In genomic region chr5:66596791-66597757, GRCh38 we compare ENCODE assay signal across 8 cellular contexts. TPM values are rescaled to one million over a fixed set of nuclear protein-coding genes. Genes with fewer than 3 reads are reported as not detected.
DNase-seq lines count a peak whose midpoint lies in the region; ATAC-seq and TF ChIP-seq lines count a peak whose summit lies in the region.

No MANE protein-coding gene starts in this region.

- no peak overlapping the region for H3K27ac Mint-ChIP-seq in stimulated activated naive CD8-positive, alpha-beta T cell treated with anti-CD3 and anti-CD28 coated beads, Interleukin-15, amount 100 ng/mL, for 72 hours

- H3K27ac ChIP-seq in colonic mucosa = no peak overlapping the region
- peak overlapping the region; percentile 52 to 65 for H3K27ac ChIP-seq in left lung

- peaks cover 77% of the 10 kb centered on the region for H3K27me3 Mint-ChIP-seq in stimulated activated naive CD8-positive, alpha-beta T cell treated with anti-CD3 and anti-CD28 coated beads, Interleukin-15, amount 100 ng/mL, for 72 hours

- H3K9me3 ChIP-seq in colonic mucosa (no peaks in the 10 kb centered on the region), left lung (no peaks in the 10 kb centered on the region)

- H3K9me3 Mint-ChIP-seq in stimulated activated naive CD8-positive, alpha-beta T cell treated with anti-CD3 and anti-CD28 coated beads, Interleukin-15, amount 100 ng/mL, for 72 hours = no peaks in the 10 kb centered on the region

- peak overlapping the region in 1 of 2 donors; percentile 56 for H3K9ac ChIP-seq in colonic mucosa (ENCODE audit: low read depth in 2 of 2, low read length in 2 of 2)

- H3K27me3 ChIP-seq in colonic mucosa = peaks cover 23% of the 10 kb centered on the region
- H3K27me3 ChIP-seq in left lung = peaks cover 0 to 70% of the 10 kb centered on the region in 2 donors

- intact Hi-C loops in colonic mucosa (cut with DNase I) = no loop called here
- intact Hi-C loops in left lung (cut with DNase I) = no loop called here

- peak overlapping the region; percentile 81 to 82 for H3K4me3 Mint-ChIP-seq in stimulated activated naive CD8-positive, alpha-beta T cell treated with anti-CD3 and anti-CD28 coated beads, Interleukin-15, amount 100 ng/mL, for 72 hours

- ATAC-seq in HG03103 (IDR thresholded peaks at IDR 0.05; ENCODE audit: low read depth, unreplicated experiment) (peak; percentile 9), left lung (peak; percentile 62), GM18520 (IDR thresholded peaks at IDR 0.05; ENCODE audit: unreplicated experiment) (no peak)
- peak; percentile 37 for ATAC-seq in stimulated activated naive CD8-positive, alpha-beta T cell treated with anti-CD3 and anti-CD28 coated beads, Interleukin-15, amount 100 ng/mL, for 72 hours

- H3K4me1 Mint-ChIP-seq in stimulated activated naive CD8-positive, alpha-beta T cell treated with anti-CD3 and anti-CD28 coated beads, Interleukin-15, amount 100 ng/mL, for 72 hours = peaks cover 17% of the 10 kb centered on the region

- DNase-seq in stimulated activated CD4-positive, alpha-beta T cell treated with anti-CD3 and anti-CD28 coated beads, Interleukin-15, amount 100 ng/mL, for 24 hours = peak; percentile 46
- DNase-seq in stimulated activated CD4-positive, alpha-beta T cell treated with anti-CD3 and anti-CD28 coated beads, Interleukin-4, amount 100 ng/mL, for 1 hour = no peak
- peak; percentile 82 for DNase-seq in OCI-M1 (lab: John Stamatoyannopoulos, UW)
- peak; percentile 42 for DNase-seq in colonic mucosa
- DNase-seq in left lung = peak; percentile 56 to 86
- peak; percentile 12 for DNase-seq in stimulated activated naive CD8-positive, alpha-beta T cell treated with anti-CD3 and anti-CD28 coated beads, Interleukin-15, amount 100 ng/mL, for 72 hours

- peak overlapping the region; percentile 62 for H3K4me3 ChIP-seq in colonic mucosa
- H3K4me3 ChIP-seq in left lung = peak overlapping the region; percentile 63 to 84

- H3K4me1 ChIP-seq in colonic mucosa (peaks cover 3% of the 10 kb centered on the region), left lung (peaks cover 0 to 22% of the 10 kb centered on the region in 2 donors)

- no peaks in the 10 kb centered on the region for H3K36me3 ChIP-seq in colonic mucosa
- no peaks in the 10 kb centered on the region for H3K36me3 ChIP-seq in left lung

- TF ChIP-seq CTCF in colonic mucosa (IDR thresholded peaks at IDR 0.05) (no peak), left lung (IDR thresholded peaks at IDR 0.05) (no peak)

RNA-seq across cellular contexts. Expression of gene MAST4, which starts 0.9 kb away (rescaled TPM):
- 10 to 100 TPM in 1 of 2 donors, 1 to 10 TPM in 1; 9.5 to 20.8 TPM for total RNA-seq in colonic mucosa
- total RNA-seq in left lung = 10 to 100 TPM; 52.2 to 57.6 TPM
